ENCODE assay signal across 9 cellular contexts in genomic region chr18:49510393-49511115, GRCh38. TPM values are rescaled to one million over a fixed set of nuclear protein-coding genes. Genes with fewer than 3 reads are reported as not detected.
DNase-seq lines count a peak whose midpoint lies in the region; ATAC-seq, FAIRE-seq and TF ChIP-seq lines count a peak whose summit lies in the region.
"Had no signal": no experiment of that assay in that cellular context is flagged by ENCODE, and none has a peak within 500 bp of the region (broad histone marks: within the 10 kb centered on the region; RNA-seq: fewer than 3 reads in every experiment).

No MANE protein-coding gene starts in this region.

- no peaks in the 10 kb centered on the region for H3K36me3 Mint-ChIP-seq in stimulated activated effector memory CD8-positive, alpha-beta T cell treated with anti-CD3 and anti-CD28 coated beads, Interleukin-12 subunit alpha, Interleukin-12 subunit beta, amount 100 ng/mL, for 72 hours

- no peak for FAIRE-seq in A549 (lab: Jason Lieb, UNC)
- FAIRE-seq: frontal cortex had no signal

- DNase-seq in A549 (ENCODE audit: low read depth in 1 of 2, low spot score in 1 of 2): peak; percentile 48 to 54
- DNase-seq in GM19238 (ENCODE audit: insufficient read length, low spot score): peak; percentile 23
- DNase-seq in NCI-H2196 (lab: John Stamatoyannopoulos, UW; ENCODE audit: unreplicated experiment): peak; percentile 79
- DNase-seq in activated CD4-positive, CD25-positive, alpha-beta regulatory T cell treated with anti-CD3 and anti-CD28 coated beads, Interleukin-2, amount 50 U/mL, for 72 hours: peak; percentile 40
- DNase-seq in choroid plexus epithelial cell (ENCODE audit: low read depth): peak; percentile 65
- DNase-seq in lung microvascular endothelial cell (ENCODE audit: low read depth in 2 of 2): peak; percentile 58 to 63
- peak; percentile 18 to 66 for DNase-seq in stimulated activated effector memory CD8-positive, alpha-beta T cell treated with anti-CD3 and anti-CD28 coated beads, Interleukin-12 subunit alpha, Interleukin-12 subunit beta, amount 100 ng/mL, for 72 hours (ENCODE audit: low spot score in 2 of 2)
- DNase-seq in epidermal melanocyte (ENCODE audit: insufficient read length, low spot score): no peak

- 31% methylated on average over 12 of the region's 12 CpGs for WGBS in A549 (ENCODE audit: missing lambda C conversion rate)

- no peak overlapping the region for H3K4me3 Mint-ChIP-seq in stimulated activated effector memory CD8-positive, alpha-beta T cell treated with anti-CD3 and anti-CD28 coated beads, Interleukin-12 subunit alpha, Interleukin-12 subunit beta, amount 100 ng/mL, for 72 hours

- H3K9me3 Mint-ChIP-seq in stimulated activated effector memory CD8-positive, alpha-beta T cell treated with anti-CD3 and anti-CD28 coated beads, Interleukin-12 subunit alpha, Interleukin-12 subunit beta, amount 100 ng/mL, for 72 hours: no peaks in the 10 kb centered on the region

- TF ChIP-seq POLR2A in A549 (IDR thresholded peaks at IDR 0.05; ENCODE audit: low read length): no peak

- peak overlapping the region; percentile 25; the same call in 1 of the 3 replicates for H3K4me2 ChIP-seq in A549

- peak; percentile 88 to 91 for TF ChIP-seq RAD21 in A549 (conservative IDR thresholded peaks at IDR 0.05 in 1 of 2, IDR thresholded peaks at IDR 0.05 in 1 of 2)

- no peaks in the 10 kb centered on the region for H3K4me1 Mint-ChIP-seq in stimulated activated effector memory CD8-positive, alpha-beta T cell treated with anti-CD3 and anti-CD28 coated beads, Interleukin-12 subunit alpha, Interleukin-12 subunit beta, amount 100 ng/mL, for 72 hours

- POLR2A ChIA-PET in A549 (lab: Yijun Ruan, JAX): interaction anchor here (1.2 kb wide), 1 partner anchor 348 kb away, joined by 6 read pairs; no protein-coding TSS in a partner anchor

- peak; percentile 77 for TF ChIP-seq CTCF in A549 (IDR thresholded peaks at IDR 0.05)
- peak; percentile 96 for TF ChIP-seq CTCF in choroid plexus epithelial cell (conservative IDR thresholded peaks at IDR 0.05; ENCODE audit: low read depth, low read length)

- no peaks in the 10 kb centered on the region for H3K9me3 ChIP-seq in A549

- no peak overlapping the region for H3K27ac Mint-ChIP-seq in stimulated activated effector memory CD8-positive, alpha-beta T cell treated with anti-CD3 and anti-CD28 coated beads, Interleukin-12 subunit alpha, Interleukin-12 subunit beta, amount 100 ng/mL, for 72 hours

- peak; percentile 90 to 92 for ATAC-seq in A549
- ATAC-seq in stimulated activated effector memory CD8-positive, alpha-beta T cell treated with anti-CD3 and anti-CD28 coated beads, Interleukin-12 subunit alpha, Interleukin-12 subunit beta, amount 100 ng/mL, for 72 hours: peak; percentile 76

- H3K4me1 ChIP-seq in A549: no peaks in the 10 kb centered on the region

- TF ChIP-seq EP300 in A549 (IDR thresholded peaks at IDR 0.05): no peak

- no peak overlapping the region for H3K4me3 ChIP-seq in A549
- no peak overlapping the region for H3K4me3 ChIP-seq in choroid plexus epithelial cell (ENCODE audit: low read depth, low read length)

- CTCF ChIA-PET in A549 (lab: Yijun Ruan, JAX): interaction anchor here (0.7 to 11.3 kb wide), 38 partner anchors 8 to 693 kb away, joined by 3 to 176 read pairs (median 4); no protein-coding TSS in a partner anchor

- no peak overlapping the region for H3K27ac ChIP-seq in A549

TF ChIP-seq in A549, 52 proteins besides CTCF, POLR2A, EP300 and RAD21:
- TF ChIP-seq MAZ (IDR thresholded peaks at IDR 0.05; ENCODE audit: borderline replicate concordance, low read depth, low read length) (no peak), SMC3 (IDR thresholded peaks at IDR 0.05) (peak; percentile 84)

RNA-seq across cellular contexts. Expression of gene RPL17, which starts 18.3 kb away (rescaled TPM):
- polyA plus RNA-seq in A549 (2011; rRNA removed) (2,609 and 3,410 TPM in 2 replicates), A549 (2017; fragmentation: RNase III; extraction: RNeasy Plus Mini Kit Qiagen cat#74134 plus additional on column Dnase treatment) (2,202 to 2,477 TPM (median 2,230 TPM) in 3 replicates)
- polyA plus RNA-seq in A549 (2012; cell fraction: cytosol; rRNA removed): 2,174 and 2,488 TPM in 2 replicates
- polyA plus RNA-seq in A549 (2012; cell fraction: nucleus; rRNA removed): 515 and 883 TPM in 2 replicates
- polyA minus RNA-seq in A549 (2011; rRNA and poly(A)+ RNA removed): 448 and 454 TPM in 2 replicates
- total RNA-seq in lung microvascular endothelial cell: 1,879 and 1,906 TPM in 2 replicates

RNA-seq across cellular contexts. Expression of gene C18orf32, which starts 23.5 kb away (rescaled TPM):
- polyA plus RNA-seq in A549 (2011; rRNA removed) (35.3 and 59.1 TPM in 2 replicates), A549 (2017; fragmentation: RNase III; extraction: RNeasy Plus Mini Kit Qiagen cat#74134 plus additional on column Dnase treatment) (12.7 to 14.5 TPM (median 13.1 TPM) in 3 replicates)
- polyA plus RNA-seq in A549 (2012; cell fraction: cytosol; rRNA removed): 12.5 and 14.0 TPM in 2 replicates
- 3.8 and 5.1 TPM in 2 replicates for polyA plus RNA-seq in A549 (2012; cell fraction: nucleus; rRNA removed)
- polyA minus RNA-seq in A549 (2011; rRNA and poly(A)+ RNA removed): 2.4 and 2.8 TPM in 2 replicates
- total RNA-seq in lung microvascular endothelial cell: 7.6 and 12.3 TPM in 2 replicates

RNA-seq across cellular contexts. Expression of gene DYM, which starts 50.1 kb away (rescaled TPM):
- 47.5 and 52.2 TPM in 2 replicates for polyA plus RNA-seq in A549 (2011; rRNA removed)
- polyA plus RNA-seq in A549 (2012; cell fraction: cytosol; rRNA removed): 6.6 and 8.5 TPM in 2 replicates
- polyA plus RNA-seq in A549 (2012; cell fraction: nucleus; rRNA removed): 4.8 and 7.0 TPM in 2 replicates
- polyA plus RNA-seq in A549 (2017; fragmentation: RNase III; extraction: RNeasy Plus Mini Kit Qiagen cat#74134 plus additional on column Dnase treatment): 9.6 to 11.7 TPM (median 10.6 TPM) in 3 replicates
- polyA minus RNA-seq in A549 (2011; rRNA and poly(A)+ RNA removed): 60.9 and 71.5 TPM in 2 replicates
- 16.1 and 20.4 TPM in 2 replicates for total RNA-seq in lung microvascular endothelial cell

RNA-seq across cellular contexts. Expression of gene LIPG, which starts 51.3 kb away (rescaled TPM):
- 0.61 and 0.65 TPM in 2 replicates for polyA plus RNA-seq in A549 (2011; rRNA removed)
- 0.01 and 0.08 TPM in 2 replicates for polyA plus RNA-seq in A549 (2012; cell fraction: cytosol; rRNA removed)
- 0.11 and 0.35 TPM in 2 replicates for polyA plus RNA-seq in A549 (2012; cell fraction: nucleus; rRNA removed)
- 0.31 to 0.36 TPM (median 0.33 TPM) in 3 replicates for polyA plus RNA-seq in A549 (2017; fragmentation: RNase III; extraction: RNeasy Plus Mini Kit Qiagen cat#74134 plus additional on column Dnase treatment)
- polyA minus RNA-seq in A549 (2011; rRNA and poly(A)+ RNA removed): 2.3 and 3.6 TPM in 2 replicates
- 0.40 and 6.1 TPM in 2 replicates for total RNA-seq in lung microvascular endothelial cell
